12 cellular contexts compared by ENCODE assay signal in genomic region chr7:84535584-84536255, GRCh38.
"Had no signal": no experiment of that assay in that cellular context is flagged by ENCODE, and none has a peak within 500 bp of the region (broad histone marks: within the 10 kb centered on the region; RNA-seq: fewer than 3 reads in every experiment).

No MANE protein-coding gene starts in this region.

- H3K27ac ChIP-seq: left lung, ovary, tibial artery, vagina had no signal

- H3K4me3 ChIP-seq: left lung, ovary, tibial artery, vagina had no signal

- H3K27me3 ChIP-seq: left lung, ovary, tibial artery, vagina had no signal

- ATAC-seq: left lung; stimulated activated memory B cell treated with anti-CD40 and anti-IgM and Interleukin-4, amounts not matched to agents 10 μg/mL and 1 μg/mL and 100 μg/mL, for 72 hours had no signal

- H3K4me1 ChIP-seq: left lung, vagina had no signal

- H3K9me3 ChIP-seq: left lung, ovary, tibial artery, vagina had no signal

- DNase-seq: activated CD4-positive, alpha-beta memory T cell treated with anti-CD3 and anti-CD28 coated beads for 36 hours; activated CD4-positive, CD25-positive, alpha-beta regulatory T cell treated with anti-CD3 and anti-CD28 coated beads, Interleukin-2, amount 50 U/mL, for 72 hours; activated gamma-delta T cell treated with Interleukin-2 at 50 U/mL for 16 hours; activated naive CD8-positive, alpha-beta T cell treated with anti-CD3 and anti-CD28 coated beads for 36 hours; activated T-cell treated with anti-CD3 and anti-CD28 coated beads, Interleukin-2, amount 50 U/mL, for 48 hours; cerebellar nuclear complex; endodermal cell; left lung; ovary; tibial artery had no signal

- H3K36me3 ChIP-seq: left lung, ovary, tibial artery, vagina had no signal
